In the genomic region with DNA sequence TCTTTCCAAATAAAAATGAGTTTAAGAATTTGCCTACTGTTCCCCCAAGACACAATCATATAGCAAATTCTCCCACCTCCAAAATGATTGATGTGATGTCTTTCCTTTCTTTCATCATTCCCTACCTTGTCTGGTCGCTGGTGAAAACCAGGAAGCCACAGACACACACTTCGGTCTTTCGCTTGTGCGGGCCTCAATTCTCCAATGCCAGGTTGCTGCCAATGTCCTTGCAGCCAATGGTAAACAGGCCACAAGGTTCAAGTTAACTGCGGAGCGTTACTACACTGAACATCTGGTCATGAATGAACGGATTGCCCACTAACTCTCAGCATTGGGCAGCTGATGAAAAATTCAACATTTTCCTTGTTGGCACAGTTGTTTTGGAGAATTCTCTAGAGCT, we compare ENCODE assay signal across 13 cellular contexts.
DNase-seq lines count a peak whose midpoint lies in the region; ATAC-seq and TF ChIP-seq lines count a peak whose summit lies in the region.
"Had no signal": no experiment of that assay in that cellular context is flagged by ENCODE, and none has a peak within 500 bp of the region (broad histone marks: within the 10 kb centered on the region; RNA-seq: fewer than 3 reads in every experiment).

No MANE protein-coding gene starts in this region.

- H4K8ac ChIP-seq in neuronal stem cell (ENCODE audit: low read depth, low read length) = no peak overlapping the region

- H3K14ac ChIP-seq in neuronal stem cell (ENCODE audit: low read length) = no peak overlapping the region

- no peak overlapping the region for H3K23ac ChIP-seq in neuronal stem cell (ENCODE audit: low read depth, low read length, poor library complexity)

- peaks cover 23% of the 10 kb centered on the region for H3K36me3 Mint-ChIP-seq in activated naive CD8-positive, alpha-beta T cell treated with anti-CD3 and anti-CD28 coated beads for 36 hours

- H4K91ac ChIP-seq in neuronal stem cell (ENCODE audit: low read depth, low read length, poor library complexity) = no peak overlapping the region

- peaks cover 4% of the 10 kb centered on the region; the same call in 1 of the 2 replicates for H4K20me1 ChIP-seq in DND-41 (ENCODE audit: insufficient read depth, low read length)

- peak overlapping the region; percentile 53 for H3K18ac ChIP-seq in neuronal stem cell (ENCODE audit: low read length)

- peaks cover 31% of the 10 kb centered on the region for H3K4me1 ChIP-seq in DND-41 (ENCODE audit: insufficient read depth, low read length)
- H3K4me1 ChIP-seq in neuronal stem cell (ENCODE audit: control insufficient read depth in 2 of 2, insufficient read depth in 1 of 2, low read depth in 1 of 2, low read length in 2 of 2) = peaks cover 5 to 7% of the 10 kb centered on the region in 2 donors

- in situ Hi-C loops in KBM-7 (cut with MboI; ENCODE audit: low pct_unique_long_range_greater_than_20kb, low sequenced_read_pairs) = no loop called here

- WGBS in neuronal stem cell (ENCODE audit: extremely low coverage in 2 of 2, insufficient read length in 2 of 2, insufficient replicate concordance in 1 of 2), 2 donors = no CpG with 5 or more reads among the region's 7 CpGs

- ATAC-seq in DND-41 (ENCODE audit: insufficient read depth, low read depth) = no peak
- ATAC-seq: Right ventricle myocardium inferior had no signal

- H3K79me2 ChIP-seq in DND-41 (ENCODE audit: insufficient read depth, low read length) = peaks cover 40% of the 10 kb centered on the region

- H3K27ac Mint-ChIP-seq in activated naive CD8-positive, alpha-beta T cell treated with anti-CD3 and anti-CD28 coated beads for 36 hours = peak overlapping the region; percentile 98

- H3K4me3 ChIP-seq in DND-41 (ENCODE audit: low read depth in 1 of 2, low read length in 2 of 2) (no peak overlapping the region), neuronal stem cell (ENCODE audit: low read length in 2 of 2) (no peak overlapping the region)
- H3K4me3 ChIP-seq: esophagus squamous epithelium had no signal

- H3K4me3 Mint-ChIP-seq in activated naive CD8-positive, alpha-beta T cell treated with anti-CD3 and anti-CD28 coated beads for 36 hours = peak overlapping the region; percentile 67

- H3K36me3 ChIP-seq in DND-41 (ENCODE audit: insufficient read depth, low read length) = no peaks in the 10 kb centered on the region
- H3K36me3 ChIP-seq in neuronal stem cell (replicated peaks in 1 of 2; ENCODE audit: control insufficient read depth in 2 of 2, insufficient read depth in 2 of 2, low read length in 2 of 2) = no peaks in the 10 kb centered on the region
- H3K36me3 ChIP-seq: esophagus squamous epithelium had no signal

- H3K4ac ChIP-seq in neuronal stem cell (ENCODE audit: low read length) = peak overlapping the region; percentile 44

- no peaks in the 10 kb centered on the region for H3K79me1 ChIP-seq in neuronal stem cell (ENCODE audit: low read depth, low read length)

- no peak overlapping the region for H2AK5ac ChIP-seq in neuronal stem cell (ENCODE audit: low read depth, low read length)

- no peak overlapping the region for H2BK120ac ChIP-seq in neuronal stem cell (ENCODE audit: low read depth, low read length)

- H2BK12ac ChIP-seq in neuronal stem cell (ENCODE audit: low read length) = no peak overlapping the region

- H2BK15ac ChIP-seq in neuronal stem cell (ENCODE audit: low read length) = no peak overlapping the region

- H3K9ac ChIP-seq in DND-41 (ENCODE audit: low read depth, low read length) (no peak overlapping the region), neuronal stem cell (ENCODE audit: low read depth, low read length, poor library complexity) (no peak overlapping the region)

- H3K27me3 ChIP-seq in DND-41 (ENCODE audit: insufficient read depth, low read length, poor library complexity) (no peaks in the 10 kb centered on the region), neuronal stem cell (ENCODE audit: control insufficient read depth in 3 of 3, insufficient read depth in 3 of 3, low read depth in 1 of 3, low read length in 3 of 3) (no peaks in the 10 kb centered on the region)
- H3K27me3 ChIP-seq: esophagus squamous epithelium had no signal

- no peaks in the 10 kb centered on the region for H3K9me3 ChIP-seq in DND-41 (ENCODE audit: insufficient read depth, low read length, severe bottlenecking)
- no peaks in the 10 kb centered on the region for H3K9me3 ChIP-seq in neuronal stem cell (replicated peaks in 1 of 2; ENCODE audit: control insufficient read depth in 2 of 2, insufficient read depth in 1 of 2, low read depth in 1 of 2, low read length in 2 of 2)
- H3K9me3 ChIP-seq: esophagus squamous epithelium had no signal

- no peak overlapping the region for H2BK5ac ChIP-seq in neuronal stem cell (ENCODE audit: low read length)

- peaks cover 3% of the 10 kb centered on the region for H3K9me3 Mint-ChIP-seq in activated naive CD8-positive, alpha-beta T cell treated with anti-CD3 and anti-CD28 coated beads for 36 hours

- no peak for TF ChIP-seq CTCF in DND-41 (IDR thresholded peaks at IDR 0.05; ENCODE audit: borderline replicate concordance, extremely low read depth, low read length, poor library complexity, severe bottlenecking)

- H3K4me1 Mint-ChIP-seq in activated naive CD8-positive, alpha-beta T cell treated with anti-CD3 and anti-CD28 coated beads for 36 hours = peaks cover 79% of the 10 kb centered on the region

- DNase-seq in DND-41 (no peak), KBM-7 (peak; percentile 63), neuronal stem cell (ENCODE audit: low spot score) (no peak), germinal center (ENCODE audit: low spot score) (no peak), NCI-H2107 (lab: John Stamatoyannopoulos, UW) (no peak), NCI-H1105 treated with DMSO at 0.1 percent for 48 hours (lab: John Stamatoyannopoulos, UW) (no peak)
- DNase-seq in activated naive CD8-positive, alpha-beta T cell treated with anti-CD3 and anti-CD28 coated beads for 36 hours = no peak
- DNase-seq: activated effector memory CD4-positive, alpha-beta T cell treated with Interleukin-2 at 50 U/mL for 16 hours; caudate nucleus; esophagus squamous epithelium; mesenchymal stem cell; NCI-H226 had no signal

- H2AFZ ChIP-seq in DND-41 (ENCODE audit: low read depth, low read length) (no peak overlapping the region), neuronal stem cell (ENCODE audit: low read length) (no peak overlapping the region)

- H3K27me3 Mint-ChIP-seq in activated naive CD8-positive, alpha-beta T cell treated with anti-CD3 and anti-CD28 coated beads for 36 hours = no peaks in the 10 kb centered on the region

- H3K27ac ChIP-seq in DND-41 (ENCODE audit: low read length) = peak overlapping the region; percentile 20; the same call in 1 of the 2 replicates
- no peak overlapping the region for H3K27ac ChIP-seq in neuronal stem cell (replicated peaks; ENCODE audit: low read length)

- H3K4me2 ChIP-seq in DND-41 (ENCODE audit: insufficient read depth, low read length) = no peak overlapping the region
- H3K4me2 ChIP-seq in neuronal stem cell (ENCODE audit: insufficient read depth, low read length, poor library complexity, severe bottlenecking) = no peak overlapping the region
